ENCODE assay signal across 7 cellular contexts in the genomic region with DNA sequence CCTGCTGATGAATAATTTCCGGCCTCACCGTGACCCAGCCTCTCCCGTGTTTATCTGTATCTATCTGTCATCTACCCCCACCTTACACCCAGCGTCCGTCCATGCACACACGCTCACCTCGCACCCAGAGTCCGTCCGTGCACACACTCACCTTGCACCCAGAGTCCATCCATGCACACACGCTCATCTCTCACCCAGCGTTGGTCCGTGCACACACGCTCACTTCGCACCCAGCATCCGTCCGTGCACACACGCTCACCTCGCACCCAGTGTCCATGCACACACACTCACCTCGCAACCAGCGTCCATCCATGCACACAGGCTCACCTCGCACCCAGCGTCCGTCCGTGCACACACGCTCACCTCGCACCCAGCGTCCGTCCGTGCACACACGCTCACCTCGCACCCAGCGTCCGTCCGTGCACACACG.
"Had no signal": no experiment of that assay in that cellular context is flagged by ENCODE, and none has a peak within 500 bp of the region (broad histone marks: within the 10 kb centered on the region; RNA-seq: fewer than 3 reads in every experiment).

No MANE protein-coding gene starts in this region.

- H3K36me3 Mint-ChIP-seq: activated naive CD8-positive, alpha-beta T cell had no signal

- DNase-seq: activated T-cell treated with anti-CD3 and anti-CD28 coated beads, Interleukin-2, amount 50 U/mL, for 1 hour; anterior cingulate cortex; foreskin melanocyte; midbrain; nucleus accumbens had no signal

- H3K27ac Mint-ChIP-seq: activated naive CD8-positive, alpha-beta T cell had no signal

- H3K36me3 ChIP-seq: breast epithelium had no signal

- H3K4me3 ChIP-seq: breast epithelium had no signal

- H3K4me3 Mint-ChIP-seq: activated naive CD8-positive, alpha-beta T cell had no signal

- H3K9me3 ChIP-seq: breast epithelium had no signal

- H3K27ac ChIP-seq: breast epithelium had no signal

- H3K4me1 ChIP-seq: breast epithelium had no signal

- H3K27me3 ChIP-seq: breast epithelium had no signal
